In genomic region chr5:179817071-179817840, GRCh38 we compare ENCODE assay signal across 9 cellular contexts. TPM values are rescaled to one million over a fixed set of nuclear protein-coding genes. Genes with fewer than 3 reads are reported as not detected.
DNase-seq lines count a peak whose midpoint lies in the region; ATAC-seq, FAIRE-seq and TF ChIP-seq lines count a peak whose summit lies in the region.
"Had no signal": no experiment of that assay in that cellular context is flagged by ENCODE, and none has a peak within 500 bp of the region (broad histone marks: within the 10 kb centered on the region; RNA-seq: fewer than 3 reads in every experiment).

No MANE protein-coding gene starts in this region.

- TF ChIP-seq CTCF in GM23338 (conservative IDR thresholded peaks at IDR 0.05; ENCODE audit: low read depth in 2 of 2) (peak in 1 of 2 experiments; percentile 45; a peak in 3 of 4 replicates), K562 (IDR thresholded peaks at IDR 0.05 in 2 of 3, conservative IDR thresholded peaks at IDR 0.05 in 1 of 3; ENCODE audit: insufficient read depth in 2 of 3, low read depth in 1 of 3, low read length in 3 of 3) (no peak), kidney epithelial cell (IDR thresholded peaks at IDR 0.05; ENCODE audit: insufficient read depth, low read length, poor library complexity, severe bottlenecking) (no peak)

- TF ChIP-seq POLR2A in K562 (conservative IDR thresholded peaks at IDR 0.05) = no peak

- no peak for TF ChIP-seq RAD21 in K562 (CRISPR knock-in tag; conservative IDR thresholded peaks at IDR 0.05 in 1 of 2, IDR thresholded peaks at IDR 0.05 in 1 of 2)

- peaks cover 12% of the 10 kb centered on the region; the same call in 1 of the 2 replicates for H3K27me3 ChIP-seq in GM23338 (ENCODE audit: insufficient read depth)
- no peaks in the 10 kb centered on the region for H3K27me3 ChIP-seq in K562 (ENCODE audit: control insufficient read depth in 2 of 2, insufficient read depth in 2 of 2, low read length in 2 of 2)
- no peaks in the 10 kb centered on the region for H3K27me3 ChIP-seq in kidney epithelial cell (ENCODE audit: control insufficient read depth, insufficient read depth, low read length)

- no peak overlapping the region for H3K27ac Mint-ChIP-seq in GM23338

- POLR2A ChIA-PET in K562 (lab: Yijun Ruan, JAX) = interaction anchor here (1.6 kb wide), 1 partner anchor 10 kb away, joined by 4 read pairs; no protein-coding TSS in a partner anchor

- H3K4me3 ChIP-seq in GM23338 (peak overlapping the region; percentile 57), K562 (no peak overlapping the region), kidney epithelial cell (ENCODE audit: low read depth, low read length) (peak overlapping the region; percentile 27)

- H3K36me3 Mint-ChIP-seq in GM23338 (ENCODE audit: low read depth) = peaks cover 26% of the 10 kb centered on the region

- H3K9me3 ChIP-seq in K562 (replicated peaks; ENCODE audit: control insufficient read depth, insufficient read depth, low read depth, low read length) = no peaks in the 10 kb centered on the region

- H2AFZ ChIP-seq in GM23338 (0 out of 2 replicates have a peak overlapping the region, but pooled peaks have one; percentile 32), K562 (ENCODE audit: low read depth, low read length) (no peak overlapping the region)

- H3K36me3 ChIP-seq in GM23338 (ENCODE audit: insufficient read depth) = peaks cover 5% of the 10 kb centered on the region; the same call in 1 of the 2 replicates
- H3K36me3 ChIP-seq in K562 (ENCODE audit: control insufficient read depth, insufficient read depth, low read length) = peaks cover 43% of the 10 kb centered on the region; the same call in 2 of the 3 replicates
- peaks cover 1% of the 10 kb centered on the region for H3K36me3 ChIP-seq in kidney epithelial cell (ENCODE audit: control insufficient read depth, insufficient read depth, low read length)

- H3K79me2 ChIP-seq in GM23338 (replicated peaks; ENCODE audit: insufficient read depth) = peaks cover 12% of the 10 kb centered on the region
- H3K79me2 ChIP-seq in K562 (ENCODE audit: control insufficient read depth, insufficient read depth, low read length) = peaks cover 69% of the 10 kb centered on the region

- CTCF ChIA-PET in K562 (lab: Yijun Ruan, JAX; ENCODE audit: low intra/inter-chr PET ratio) = no interaction called here

- H3K4me3 Mint-ChIP-seq in GM23338 = peak overlapping the region; percentile 64

- in situ Hi-C loops in K562 (cut with MboI) = no loop called here

- H3K4me1 Mint-ChIP-seq in GM23338 = peaks cover 36% of the 10 kb centered on the region

- no TSS peak for BruUV-seq in K562 (replicated peaks; lab: Mats Ljungman, UMichigan)

- no peaks in the 10 kb centered on the region for H3K9me3 Mint-ChIP-seq in GM23338

- H3K9me1 ChIP-seq in K562 (ENCODE audit: control insufficient read depth, insufficient read depth, low read length) = peaks cover 4% of the 10 kb centered on the region

- H4K20me1 ChIP-seq in GM23338 (replicated peaks; ENCODE audit: insufficient read depth) (peaks cover 5% of the 10 kb centered on the region), K562 (replicated peaks; ENCODE audit: control insufficient read depth, insufficient read depth, low read length) (peaks cover 11% of the 10 kb centered on the region)

- H3F3A ChIP-seq in GM23338 (replicated peaks; ENCODE audit: low read depth) = peaks cover 27% of the 10 kb centered on the region

- H3K27ac ChIP-seq in GM23338 (ENCODE audit: low read depth) = no peak overlapping the region
- peak overlapping the region; percentile 40; the same call in 2 of the 3 replicates for H3K27ac ChIP-seq in K562 (ENCODE audit: extremely low read depth, low read depth, low read length)

- no peak for TF ChIP-seq EP300 in K562 (IDR thresholded peaks at IDR 0.05; ENCODE audit: low read length)

- H3K4me2 ChIP-seq in GM23338 (peak overlapping the region; percentile 84), K562 (ENCODE audit: insufficient read depth, low read length) (no peak overlapping the region)

- no peak for FAIRE-seq in K562 (lab: Jason Lieb, UNC)

- WGBS in K562 (ENCODE audit: insufficient coverage, low coverage, missing lambda C conversion rate) = 78% methylated on average over 8 of the region's 51 CpGs

- H3K27me3 Mint-ChIP-seq in GM23338 (ENCODE audit: insufficient read depth, low read depth, poor library complexity) = peaks cover 41% of the 10 kb centered on the region

- no peak overlapping the region for H3K9ac ChIP-seq in K562 (ENCODE audit: insufficient read depth in 1 of 2, low read depth in 2 of 2, low read length in 2 of 2)

- peak; percentile 0; the same call in 1 of the 3 replicates for ATAC-seq in GM23338
- ATAC-seq in K562 = no peak
- ATAC-seq in stimulated activated naive CD8-positive, alpha-beta T cell treated with anti-CD3 and anti-CD28 coated beads, Interleukin-15, Interleukin-2, amounts not matched to agents 100 U/mL and 50 U/mL, for 24 hours = no peak
- ATAC-seq in GM21390 (IDR thresholded peaks at IDR 0.05; ENCODE audit: unreplicated experiment) = no peak

- intact Hi-C loops in K562 (cut with micrococcal nuclease) = no loop called here

- H3K9me2 ChIP-seq in GM23338 (ENCODE audit: insufficient read depth) = no peaks in the 10 kb centered on the region

- H3K4me1 ChIP-seq in GM23338 (ENCODE audit: insufficient read depth) = peaks cover 37% of the 10 kb centered on the region
- H3K4me1 ChIP-seq in K562 (replicated peaks in 1 of 2; ENCODE audit: control insufficient read depth in 2 of 2, insufficient read depth in 2 of 2, low read length in 2 of 2) = peaks cover 37 to 72% of the 10 kb centered on the region in 2 experiments

- peak; percentile 58 for DNase-seq in GM23338 (ENCODE audit: low spot score)
- no peak for DNase-seq in K562 (ENCODE audit: extremely low read depth in 1 of 4, low spot score in 3 of 4)
- no peak for DNase-seq in kidney epithelial cell (ENCODE audit: low read depth)
- DNase-seq in stimulated activated naive CD8-positive, alpha-beta T cell treated with anti-CD3 and anti-CD28 coated beads, Interleukin-15, Interleukin-2, amounts not matched to agents 100 U/mL and 50 U/mL, for 24 hours = peak; percentile 36
- DNase-seq in DMS79 treated with DMSO at 0.1 percent for 48 hours (lab: John Stamatoyannopoulos, UW) = no peak
- DNase-seq in stimulated activated CD8-positive, alpha-beta memory T cell treated with anti-CD3 and anti-CD28 coated beads, Interleukin-4, amount 100 ng/mL, for 48 hours = no peak
- DNase-seq in AG08395 (ENCODE audit: low spot score) = no peak
- DNase-seq: NCI-H1436 had no signal

RNA-seq across cellular contexts. Expression of gene SQSTM1, which starts 3.4 kb away (rescaled TPM):
- total RNA-seq in GM23338 (2014; rRNA removed; shearing (Covaris generic)) = 83.6 and 92.6 TPM in 2 replicates
- polyA plus RNA-seq in GM23338 (2016; fragmentation: Nextera tagmentation; extraction: Ambion mirVana) (52.5 and 58.0 TPM in 2 replicates), K562 (2011; rRNA removed) (44.8 and 45.2 TPM in 2 replicates), K562 (2014; fragmentation: Illumina TruSeq; extraction: Trizol) (75.0 and 79.8 TPM in 2 replicates), K562 (2014; fragmentation: Nextera tagmentation; extraction: Ambion mirVana) (1 to 10 TPM; 5.6 to 8.2 TPM), K562 (2014; rRNA removed) (64.0 and 70.7 TPM in 2 replicates)
- 89.8 and 300 TPM in 2 replicates for total RNA-seq in K562 (2011; cell fraction: chromatin; rRNA removed; ENCODE audit: low replicate concordance)
- total RNA-seq in K562 (2011; cell fraction: nucleolus; rRNA removed) = 389 and 414 TPM in 2 replicates
- total RNA-seq in K562 (2011; cell fraction: nucleoplasm; rRNA removed) = 172 and 183 TPM in 2 replicates
- total RNA-seq in K562 (2014; rRNA removed) (148 and 236 TPM in 2 replicates), K562 (2014; rRNA removed; fragmentation: Illumina TruSeq; extraction: Trizol) (32.0 and 37.6 TPM in 2 replicates), K562 (2015; rRNA removed; fragmentation: Illumina TruSeq; extraction: Trizol) (107 and 109 TPM in 2 replicates), K562 (2021) (148 and 151 TPM in 2 replicates), kidney epithelial cell (905 and 956 TPM in 2 replicates)
- 47.2 and 77.9 TPM in 2 replicates for polyA plus RNA-seq in K562 (2011; cell fraction: cytosol; rRNA removed)
- 132 and 257 TPM in 2 replicates for polyA plus RNA-seq in K562 (2011; cell fraction: nucleus; rRNA removed)
- polyA plus RNA-seq in K562 (2012) = 159 and 567 TPM in 2 replicates
- 25.0 and 34.0 TPM in 2 replicates for polyA minus RNA-seq in K562 (2011; rRNA and poly(A)+ RNA removed)
- 82.1 and 107 TPM in 2 replicates for polyA minus RNA-seq in K562 (2011; cell fraction: cytosol; rRNA and poly(A)+ RNA removed)
- polyA minus RNA-seq in K562 (2011; cell fraction: nucleus; rRNA and poly(A)+ RNA removed) = 184 and 191 TPM in 2 replicates

RNA-seq across cellular contexts. Expression of gene MGAT4B, which starts 10.6 kb away (rescaled TPM):
- total RNA-seq in GM23338 (2014; rRNA removed; shearing (Covaris generic)) = 101 and 102 TPM in 2 replicates
- polyA plus RNA-seq in GM23338 (2016; fragmentation: Nextera tagmentation; extraction: Ambion mirVana) (32.3 and 37.7 TPM in 2 replicates), K562 (2011; rRNA removed) (77.2 and 79.8 TPM in 2 replicates), K562 (2014; fragmentation: Illumina TruSeq; extraction: Trizol) (80.2 and 90.3 TPM in 2 replicates), K562 (2014; fragmentation: Nextera tagmentation; extraction: Ambion mirVana) (under 1 TPM; 0.34 to 0.37 TPM), K562 (2014; rRNA removed) (75.9 and 88.5 TPM in 2 replicates)
- 133 and 442 TPM in 2 replicates for total RNA-seq in K562 (2011; cell fraction: chromatin; rRNA removed; ENCODE audit: low replicate concordance)
- 330 and 396 TPM in 2 replicates for total RNA-seq in K562 (2011; cell fraction: nucleolus; rRNA removed)
- total RNA-seq in K562 (2011; cell fraction: nucleoplasm; rRNA removed) = 200 and 206 TPM in 2 replicates
- total RNA-seq in K562 (2014; rRNA removed) (75.4 and 97.9 TPM in 2 replicates), K562 (2014; rRNA removed; fragmentation: Illumina TruSeq; extraction: Trizol) (53.9 and 64.8 TPM in 2 replicates), K562 (2015; rRNA removed; fragmentation: Illumina TruSeq; extraction: Trizol) (62.2 and 64.4 TPM in 2 replicates), K562 (2021) (120 and 133 TPM in 2 replicates), kidney epithelial cell (540 and 586 TPM in 2 replicates)
- polyA plus RNA-seq in K562 (2011; cell fraction: cytosol; rRNA removed) = 88.2 and 150 TPM in 2 replicates
- 249 and 384 TPM in 2 replicates for polyA plus RNA-seq in K562 (2011; cell fraction: nucleus; rRNA removed)
- polyA plus RNA-seq in K562 (2012) = 107 and 152 TPM in 2 replicates
- polyA minus RNA-seq in K562 (2011; rRNA and poly(A)+ RNA removed) = 44.9 and 70.3 TPM in 2 replicates
- polyA minus RNA-seq in K562 (2011; cell fraction: cytosol; rRNA and poly(A)+ RNA removed) = 77.2 and 90.7 TPM in 2 replicates
- polyA minus RNA-seq in K562 (2011; cell fraction: nucleus; rRNA and poly(A)+ RNA removed) = 113 and 122 TPM in 2 replicates

RNA-seq across cellular contexts. Expression of gene LTC4S, which starts 23.5 kb away (rescaled TPM):
- total RNA-seq in GM23338 (2014; rRNA removed; shearing (Covaris generic)) = 1.2 and 10.1 TPM in 2 replicates
- 4.0 and 5.8 TPM in 2 replicates for polyA plus RNA-seq in GM23338 (2016; fragmentation: Nextera tagmentation; extraction: Ambion mirVana)
- total RNA-seq in K562 (2011; cell fraction: chromatin; rRNA removed; ENCODE audit: low replicate concordance) = 0.90 TPM in 1 of 2 replicates, not detected in the other
- 0.83 and 1.1 TPM in 2 replicates for total RNA-seq in K562 (2011; cell fraction: nucleolus; rRNA removed)
- not detected in 2 replicates for total RNA-seq in K562 (2011; cell fraction: nucleoplasm; rRNA removed)
- total RNA-seq in K562 (2014; rRNA removed) = 0.77 TPM in 1 of 2 replicates, not detected in the other
- total RNA-seq in K562 (2014; rRNA removed; fragmentation: Illumina TruSeq; extraction: Trizol) = not detected in 2 replicates
- not detected in 2 replicates for total RNA-seq in K562 (2015; rRNA removed; fragmentation: Illumina TruSeq; extraction: Trizol)
- 0.51 and 0.75 TPM in 2 replicates for total RNA-seq in K562 (2021)
- not detected in 2 replicates for polyA plus RNA-seq in K562 (2011; rRNA removed)
- polyA plus RNA-seq in K562 (2011; cell fraction: cytosol; rRNA removed) = not detected in 2 replicates
- 0.65 and 0.75 TPM in 2 replicates for polyA plus RNA-seq in K562 (2011; cell fraction: nucleus; rRNA removed)
- polyA plus RNA-seq in K562 (2012) = 0.47 TPM in 1 of 2 replicates, not detected in the other
- polyA plus RNA-seq in K562 (2014; fragmentation: Illumina TruSeq; extraction: Trizol) = not detected in 2 replicates
- not detected for polyA plus RNA-seq in K562 (2014; fragmentation: Nextera tagmentation; extraction: Ambion mirVana)
- 0.17 TPM in 1 of 2 replicates, not detected in the other for polyA plus RNA-seq in K562 (2014; rRNA removed)
- polyA minus RNA-seq in K562 (2011; rRNA and poly(A)+ RNA removed) = not detected in 2 replicates
- not detected in 2 replicates for polyA minus RNA-seq in K562 (2011; cell fraction: cytosol; rRNA and poly(A)+ RNA removed)
- polyA minus RNA-seq in K562 (2011; cell fraction: nucleus; rRNA and poly(A)+ RNA removed) = not detected in 2 replicates
- total RNA-seq in kidney epithelial cell = 0.41 and 5.1 TPM in 2 replicates

RNA-seq across cellular contexts. Expression of gene MRNIP, which starts 41.4 kb away (rescaled TPM):
- 29.4 and 34.4 TPM in 2 replicates for total RNA-seq in GM23338 (2014; rRNA removed; shearing (Covaris generic))
- polyA plus RNA-seq in GM23338 (2016; fragmentation: Nextera tagmentation; extraction: Ambion mirVana) = 18.0 and 18.2 TPM in 2 replicates
- total RNA-seq in K562 (2011; cell fraction: chromatin; rRNA removed; ENCODE audit: low replicate concordance) = 168 and 262 TPM in 2 replicates
- total RNA-seq in K562 (2011; cell fraction: nucleolus; rRNA removed) = 113 and 114 TPM in 2 replicates
- total RNA-seq in K562 (2011; cell fraction: nucleoplasm; rRNA removed) = 118 and 124 TPM in 2 replicates
- 16.8 and 22.7 TPM in 2 replicates for total RNA-seq in K562 (2014; rRNA removed)
- total RNA-seq in K562 (2014; rRNA removed; fragmentation: Illumina TruSeq; extraction: Trizol) = 7.2 and 9.7 TPM in 2 replicates
- total RNA-seq in K562 (2015; rRNA removed; fragmentation: Illumina TruSeq; extraction: Trizol) = 10.4 and 12.2 TPM in 2 replicates
- total RNA-seq in K562 (2021) = 18.4 and 20.7 TPM in 2 replicates
- polyA plus RNA-seq in K562 (2011; rRNA removed) = 25.6 and 35.4 TPM in 2 replicates
- 18.4 and 20.1 TPM in 2 replicates for polyA plus RNA-seq in K562 (2011; cell fraction: cytosol; rRNA removed)
- polyA plus RNA-seq in K562 (2011; cell fraction: nucleus; rRNA removed) = 148 and 191 TPM in 2 replicates
- polyA plus RNA-seq in K562 (2012) = 18.9 and 21.4 TPM in 2 replicates
- polyA plus RNA-seq in K562 (2014; fragmentation: Illumina TruSeq; extraction: Trizol) = 18.0 and 18.5 TPM in 2 replicates
- polyA plus RNA-seq in K562 (2014; fragmentation: Nextera tagmentation; extraction: Ambion mirVana) = 1 to 10 TPM; 3.6 to 6.2 TPM
- 39.0 and 42.7 TPM in 2 replicates for polyA plus RNA-seq in K562 (2014; rRNA removed)
- polyA minus RNA-seq in K562 (2011; rRNA and poly(A)+ RNA removed) = 8.8 and 10.6 TPM in 2 replicates
- 5.3 and 8.0 TPM in 2 replicates for polyA minus RNA-seq in K562 (2011; cell fraction: cytosol; rRNA and poly(A)+ RNA removed)
- polyA minus RNA-seq in K562 (2011; cell fraction: nucleus; rRNA and poly(A)+ RNA removed) = 21.1 and 26.9 TPM in 2 replicates
- 18.7 and 25.7 TPM in 2 replicates for total RNA-seq in kidney epithelial cell

Comparison
In these comparisons a context has a peak if more than half of its experiments do, and no peak if none do; other contexts are left out.
1. DNase-seq: peak in GM23338 (single experiment) and stimulated activated naive CD8-positive, alpha-beta T cell treated with anti-CD3 and anti-CD28 coated beads, Interleukin-15, Interleukin-2, amounts not matched to agents 100 U/mL and 50 U/mL, for 24 hours (single experiment); none in K562 (0 of 4), kidney epithelial cell (single experiment), DMS79 treated with DMSO at 0.1 percent for 48 hours (single experiment), stimulated activated CD8-positive, alpha-beta memory T cell treated with anti-CD3 and anti-CD28 coated beads, Interleukin-4, amount 100 ng/mL, for 48 hours (single experiment) and AG08395 (single experiment).